Comparison of ENCODE assay signal across 2 cellular contexts in genomic region chr1:176691251-176692228, GRCh38.
TF ChIP-seq lines count a peak whose summit lies in the region.

No MANE protein-coding gene starts in this region.

TF ChIP-seq in Ishikawa, 13 proteins besides CTCF, POLR2A, EP300 and RAD21 (continued from another document):
- no peak for TF ChIP-seq MAX (IDR thresholded peaks at IDR 0.05)
- TF ChIP-seq NFIC (IDR thresholded peaks at IDR 0.05), result no peak
- TF ChIP-seq EGR1 (IDR thresholded peaks at IDR 0.05), result no peak

TF ChIP-seq in HepG2, 621 proteins besides CTCF, POLR2A, EP300 and RAD21 (continued from another document):
- TF ChIP-seq NR2F1 (CRISPR knock-in tag; IDR thresholded peaks at IDR 0.05) (peak; percentile 55 to 70; a peak in 3 of 4 replicates), STAG1 (CRISPR knock-in tag; IDR thresholded peaks at IDR 0.05) (peak; percentile 61), ELF4 (CRISPR knock-in tag; IDR thresholded peaks at IDR 0.05; ENCODE audit: borderline replicate concordance) (no peak), NR2F6 (IDR thresholded peaks at IDR 0.05) (peak; percentile 88), NR2F6 (CRISPR knock-in tag; IDR thresholded peaks at IDR 0.05) (peak; percentile 90)
